1 cellular context compared by ENCODE assay signal in genomic region chr10:120279196-120279595, GRCh38.
TF ChIP-seq lines count a peak whose summit lies in the region.

No MANE protein-coding gene starts in this region.

TF ChIP-seq in GM23338, 12 proteins besides CTCF, POLR2A, EP300 and RAD21 (continued from another document):
- TF ChIP-seq ETS1 (IDR thresholded peaks at IDR 0.05) (no peak), REST (IDR thresholded peaks at IDR 0.05; ENCODE audit: unreplicated experiment) (no peak)
